ENCODE assay signal across 19 cellular contexts in genomic region chr7:19080076-19080475, GRCh38. TPM values are rescaled to one million over a fixed set of nuclear protein-coding genes. Genes with fewer than 3 reads are reported as not detected.
"Had no signal": no experiment of that assay in that cellular context is flagged by ENCODE, and none has a peak within 500 bp of the region (broad histone marks: within the 10 kb centered on the region; RNA-seq: fewer than 3 reads in every experiment).

No MANE protein-coding gene starts in this region.

- H3K27ac Mint-ChIP-seq: activated T-helper 2 cell treated with anti-CD3 and anti-CD28 coated beads, Interferon-gamma antibody, Interleukin-2, Interleukin-4, amounts not matched to agents 10 μg/mL and 5 μg/mL and 100 μg/mL, durations not matched to agents 14 hours and 24 hours and 36 hours; natural killer cell treated with Interleukin-12 subunit alpha and Interleukin-12 subunit beta and Interleukin-15 and Interleukin-18, amount 100 ng/mL, for 72 hours; stimulated activated naive B cell treated with anti-CD40 and anti-IgM and Interleukin-4, amounts not matched to agents 10 μg/mL and 1 μg/mL and 100 μg/mL, for 72 hours; T-helper 17 cell had no signal

- FAIRE-seq: TTC549 had no signal

- H3K27me3 Mint-ChIP-seq: T-helper 17 cell had no signal

- DNase-seq: activated CD4-positive, alpha-beta T cell treated with anti-CD3 and anti-CD28 coated beads, Interleukin-2, amount 50 U/mL, for 1 hour; activated CD4-positive, CD25-positive, alpha-beta regulatory T cell; activated naive CD4-positive, alpha-beta T cell treated with anti-CD3 and anti-CD28 coated beads, Interleukin-2, amount 50 U/mL, for 16 hours; activated T-cell treated with anti-CD3 and anti-CD28 coated beads for 4 hours; effector memory CD4-positive, alpha-beta T cell; hippocampal formation; occipital lobe; stimulated activated CD4-positive, alpha-beta T cell treated with anti-CD3 and anti-CD28 coated beads, Interleukin-2, amount 100 ng/mL, for 24 hours; stimulated activated naive B cell treated with anti-CD40 and anti-IgM and Interleukin-4, amounts not matched to agents 10 μg/mL and 1 μg/mL and 100 μg/mL, for 72 hours; substantia nigra; T-helper 17 cell; upper lobe of left lung had no signal

- H3K9me3 Mint-ChIP-seq: activated T-helper 2 cell treated with anti-CD3 and anti-CD28 coated beads, Interferon-gamma antibody, Interleukin-2, Interleukin-4, amounts not matched to agents 10 μg/mL and 5 μg/mL and 100 μg/mL, durations not matched to agents 14 hours and 24 hours and 36 hours had no signal

- H3K27ac ChIP-seq: gastroesophageal sphincter, upper lobe of left lung had no signal

- H3K27me3 ChIP-seq: gastroesophageal sphincter, upper lobe of left lung had no signal

- ATAC-seq: gastroesophageal sphincter; natural killer cell treated with Interleukin-12 subunit alpha and Interleukin-12 subunit beta and Interleukin-15 and Interleukin-18, amount 100 ng/mL, for 72 hours; sciatic nerve; stimulated activated naive B cell treated with anti-CD40 and anti-IgM and Interleukin-4, amounts not matched to agents 10 μg/mL and 1 μg/mL and 100 μg/mL, for 72 hours; T-helper 17 cell had no signal

- H3K4me3 ChIP-seq: gastroesophageal sphincter, upper lobe of left lung had no signal

- H3K36me3 Mint-ChIP-seq: natural killer cell treated with Interleukin-12 subunit alpha and Interleukin-12 subunit beta and Interleukin-15 and Interleukin-18, amount 100 ng/mL, for 72 hours; stimulated activated naive B cell treated with anti-CD40 and anti-IgM and Interleukin-4, amounts not matched to agents 10 μg/mL and 1 μg/mL and 100 μg/mL, for 72 hours had no signal

- H3K36me3 ChIP-seq: gastroesophageal sphincter, upper lobe of left lung had no signal

- H3K4me3 Mint-ChIP-seq: natural killer cell treated with Interleukin-12 subunit alpha and Interleukin-12 subunit beta and Interleukin-15 and Interleukin-18, amount 100 ng/mL, for 72 hours; stimulated activated naive B cell treated with anti-CD40 and anti-IgM and Interleukin-4, amounts not matched to agents 10 μg/mL and 1 μg/mL and 100 μg/mL, for 72 hours; T-helper 17 cell had no signal

- H3K4me1 Mint-ChIP-seq: stimulated activated naive B cell treated with anti-CD40 and anti-IgM and Interleukin-4, amounts not matched to agents 10 μg/mL and 1 μg/mL and 100 μg/mL, for 72 hours; T-helper 17 cell had no signal

- H3K9me3 ChIP-seq: gastroesophageal sphincter, upper lobe of left lung had no signal

- H3K4me1 ChIP-seq: gastroesophageal sphincter, upper lobe of left lung had no signal

RNA-seq across cellular contexts. Expression of gene TWIST1, which starts 37.4 kb away (rescaled TPM):
- total RNA-seq: epithelial cell of proximal tubule; lung microvascular endothelial cell; natural killer cell treated with Interleukin-12 subunit alpha and Interleukin-12 subunit beta and Interleukin-15 and Interleukin-18, amount 100 ng/mL, for 72 hours; T-helper 17 cell had no signal
